In the genomic region with DNA sequence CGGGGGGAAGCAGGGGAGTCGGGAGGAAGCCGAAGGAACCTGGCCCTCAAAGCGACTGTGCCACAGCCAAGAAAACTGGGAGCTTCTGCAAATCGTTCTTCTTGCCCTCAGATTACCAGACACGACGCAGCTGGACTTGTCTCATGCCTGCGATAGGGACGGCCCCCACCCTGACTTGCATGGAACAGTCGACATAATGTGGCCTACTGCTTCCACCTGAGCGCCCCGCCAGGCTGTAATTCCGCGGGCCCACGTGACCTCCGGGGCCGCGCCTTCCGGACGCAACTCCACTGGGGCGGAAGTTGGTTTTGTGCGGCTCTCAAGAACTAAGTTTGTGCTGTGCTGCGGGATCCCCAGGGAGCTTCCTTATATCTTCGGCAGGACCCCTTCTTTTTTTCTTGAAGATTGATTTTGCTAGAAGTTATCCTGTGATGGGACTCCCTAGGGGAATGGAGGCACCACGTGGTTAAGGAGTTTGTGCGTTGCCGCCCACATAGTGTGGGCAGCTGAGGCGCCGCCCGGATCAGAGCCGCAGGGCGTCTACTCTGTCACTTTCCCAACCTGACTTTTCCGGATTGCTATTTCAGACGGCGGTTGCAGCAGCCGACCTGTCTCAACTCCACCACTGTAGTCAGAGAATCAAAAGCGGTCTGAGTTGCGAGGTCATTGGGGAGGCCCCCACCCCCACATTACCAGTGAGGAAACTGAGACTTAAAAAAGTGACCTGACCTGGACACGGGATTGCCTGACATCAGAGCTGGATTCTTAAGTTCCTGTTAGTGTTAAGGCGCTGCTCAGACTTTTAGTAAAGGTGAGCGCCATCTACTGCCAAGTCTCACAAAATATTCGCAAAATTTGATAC, we compare ENCODE assay signal across 8 cellular contexts. TPM values are rescaled to one million over a fixed set of nuclear protein-coding genes. Genes with fewer than 3 reads are reported as not detected.
DNase-seq lines count a peak whose midpoint lies in the region; ATAC-seq, FAIRE-seq and TF ChIP-seq lines count a peak whose summit lies in the region.

No MANE protein-coding gene starts in this region.

- peaks cover 2% of the 10 kb centered on the region for H3K36me3 ChIP-seq in brain microvascular endothelial cell (replicated peaks)

- H3K27ac ChIP-seq in A549: peak overlapping the region; percentile 97 to 100
- peak overlapping the region; percentile 100 for H3K27ac ChIP-seq in brain microvascular endothelial cell

- CTCF ChIA-PET in A549 (lab: Yijun Ruan, JAX): interaction anchor here (0.6 to 5.0 kb wide), 19 partner anchors 11 to 287 kb away, joined by 3 to 50 read pairs (median 4); partner anchors contain the start of genes CEP57L1, PPIL6 and SMPD2

- H3K27me3 ChIP-seq in brain microvascular endothelial cell (replicated peaks): no peaks in the 10 kb centered on the region

- TF ChIP-seq POLR2A in A549 (IDR thresholded peaks at IDR 0.05; ENCODE audit: low read length) (no peak), GM18526 (IDR thresholded peaks at IDR 0.05; ENCODE audit: extremely low read depth, insufficient read length) (peak; percentile 63)

- H3K4me2 ChIP-seq in A549: peak overlapping the region; percentile 78

- DNase-seq in A549 (ENCODE audit: low read depth in 1 of 2, low spot score in 1 of 2) (peak; percentile 84 to 94), NCI-H2107 treated with DMSO at 0.1 percent for 48 hours (lab: John Stamatoyannopoulos, UW; ENCODE audit: unreplicated experiment) (peak; percentile 95), UCSD-AML1 (lab: John Stamatoyannopoulos, UW; ENCODE audit: unreplicated experiment) (peak; percentile 98), brain microvascular endothelial cell (peak; percentile 88), skeletal muscle cell (ENCODE audit: low read depth) (peak; percentile 84)

- H3K9me3 ChIP-seq in A549: no peaks in the 10 kb centered on the region

- H3K4me3 ChIP-seq in A549 (peak overlapping the region; percentile 97), brain microvascular endothelial cell (ENCODE audit: low read depth, low read length) (peak overlapping the region; percentile 96), iPS-11a (ENCODE audit: low read depth, low read length) (peak overlapping the region; percentile 97), skeletal muscle cell (ENCODE audit: low read depth, low read length) (peak overlapping the region; percentile 93)

- no peak for TF ChIP-seq EP300 in A549 (IDR thresholded peaks at IDR 0.05)

- peaks cover 34% of the 10 kb centered on the region; the same call in 2 of the 3 replicates for H3K4me1 ChIP-seq in A549

- POLR2A ChIA-PET in A549 (lab: Yijun Ruan, JAX): interaction anchor here (0.6 to 2.5 kb wide), 7 partner anchors 11 to 825 kb away, joined by 3 to 17 read pairs (median 4); partner anchors contain the start of genes CEP57L1, PPIL6, SESN1 and SMPD2

- no peak for FAIRE-seq in A549 (lab: Jason Lieb, UNC)

- in situ Hi-C loops in brain microvascular endothelial cell (cut with HindIII; ENCODE audit: low pct_ligation_motif_present, low sequenced_read_pairs): no loop called here

- TF ChIP-seq CTCF in A549 (IDR thresholded peaks at IDR 0.05) (peak; percentile 68), brain microvascular endothelial cell (IDR thresholded peaks at IDR 0.05; ENCODE audit: low read depth, low read length, missing control alignments) (peak; percentile 56)

- peak; percentile 63 to 70 for TF ChIP-seq RAD21 in A549 (conservative IDR thresholded peaks at IDR 0.05 in 1 of 2, IDR thresholded peaks at IDR 0.05 in 1 of 2)

- peak; percentile 90 to 92 for ATAC-seq in A549
- ATAC-seq in HG03095 (IDR thresholded peaks at IDR 0.05; ENCODE audit: unreplicated experiment): peak; percentile 62

- WGBS in A549 (ENCODE audit: missing lambda C conversion rate): 1% methylated on average over 23 of the region's 42 CpGs

TF ChIP-seq in A549, 52 proteins besides CTCF, POLR2A, EP300 and RAD21:
- no peak for TF ChIP-seq JUNB (IDR thresholded peaks at IDR 0.05)
- TF ChIP-seq USF2 (IDR thresholded peaks at IDR 0.05): peak; percentile 95
- peak; percentile 6 for TF ChIP-seq CHD2 (IDR thresholded peaks at IDR 0.05; ENCODE audit: low read length, partially characterized antibody)
- TF ChIP-seq E2F6 (IDR thresholded peaks at IDR 0.05; ENCODE audit: borderline replicate concordance, low read depth): peak; percentile 44; the same call in 1 of the 2 replicates
- peak; percentile 75 for TF ChIP-seq GATA3 (IDR thresholded peaks at IDR 0.05; ENCODE audit: borderline replicate concordance)
- peak; percentile 63 for TF ChIP-seq SMC3 (IDR thresholded peaks at IDR 0.05)
- peak; percentile 85 for TF ChIP-seq MYC (IDR thresholded peaks at IDR 0.05; ENCODE audit: borderline replicate concordance, low read length)
- TF ChIP-seq, protein P1, sequence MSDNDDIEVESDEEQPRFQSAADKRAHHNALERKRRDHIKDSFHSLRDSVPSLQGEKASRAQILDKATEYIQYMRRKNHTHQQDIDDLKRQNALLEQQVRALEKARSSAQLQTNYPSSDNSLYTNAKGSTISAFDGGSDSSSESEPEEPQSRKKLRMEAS (IDR thresholded peaks at IDR 0.05): peak; percentile 89; the same call in 1 of the 2 replicates
- TF ChIP-seq ELK1 (IDR thresholded peaks at IDR 0.05; ENCODE audit: low read depth, low read length): no peak
- TF ChIP-seq FOSB (CRISPR knock-in tag; IDR thresholded peaks at IDR 0.05): no peak
- TF ChIP-seq, protein P2, sequence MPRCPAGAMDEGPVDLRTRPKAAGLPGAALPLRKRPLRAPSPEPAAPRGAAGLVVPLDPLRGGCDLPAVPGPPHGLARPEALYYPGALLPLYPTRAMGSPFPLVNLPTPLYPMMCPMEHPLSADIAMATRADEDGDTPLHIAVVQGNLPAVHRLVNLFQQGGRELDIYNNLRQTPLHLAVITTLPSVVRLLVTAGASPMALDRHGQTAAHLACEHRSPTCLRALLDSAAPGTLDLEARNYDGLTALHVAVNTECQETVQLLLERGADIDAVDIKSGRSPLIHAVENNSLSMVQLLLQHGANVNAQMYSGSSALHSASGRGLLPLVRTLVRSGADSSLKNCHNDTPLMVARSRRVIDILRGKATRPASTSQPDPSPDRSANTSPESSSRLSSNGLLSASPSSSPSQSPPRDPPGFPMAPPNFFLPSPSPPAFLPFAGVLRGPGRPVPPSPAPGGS (IDR thresholded peaks at IDR 0.05): 0 out of 3 replicates have a peak, but pooled peaks have one; percentile 41

RNA-seq across cellular contexts. Expression of gene CD164, which starts 0.5 kb away (rescaled TPM):
- polyA plus RNA-seq in A549 (2011; rRNA removed) (171 and 174 TPM in 2 replicates), A549 (2017; fragmentation: RNase III; extraction: RNeasy Plus Mini Kit Qiagen cat#74134 plus additional on column Dnase treatment) (90.4 to 94.0 TPM (median 91.1 TPM) in 3 replicates)
- polyA plus RNA-seq in A549 (2012; cell fraction: cytosol; rRNA removed): 39.0 and 44.5 TPM in 2 replicates
- 27.1 and 31.0 TPM in 2 replicates for polyA plus RNA-seq in A549 (2012; cell fraction: nucleus; rRNA removed)
- 108 and 131 TPM in 2 replicates for polyA minus RNA-seq in A549 (2011; rRNA and poly(A)+ RNA removed)

RNA-seq across cellular contexts. Expression of gene PPIL6, which starts 57.6 kb away (rescaled TPM):
- 4.4 and 5.0 TPM in 2 replicates for polyA plus RNA-seq in A549 (2011; rRNA removed)
- 0.63 and 0.94 TPM in 2 replicates for polyA plus RNA-seq in A549 (2012; cell fraction: cytosol; rRNA removed)
- 0.22 and 0.24 TPM in 2 replicates for polyA plus RNA-seq in A549 (2012; cell fraction: nucleus; rRNA removed)
- 1.6 to 2.7 TPM (median 2.0 TPM) in 3 replicates for polyA plus RNA-seq in A549 (2017; fragmentation: RNase III; extraction: RNeasy Plus Mini Kit Qiagen cat#74134 plus additional on column Dnase treatment)
- polyA minus RNA-seq in A549 (2011; rRNA and poly(A)+ RNA removed): 0.37 and 1.6 TPM in 2 replicates

RNA-seq across cellular contexts. Expression of gene SMPD2, which starts 57.7 kb away (rescaled TPM):
- 9.6 and 13.1 TPM in 2 replicates for polyA plus RNA-seq in A549 (2011; rRNA removed)
- 12.4 and 14.5 TPM in 2 replicates for polyA plus RNA-seq in A549 (2012; cell fraction: cytosol; rRNA removed)
- polyA plus RNA-seq in A549 (2012; cell fraction: nucleus; rRNA removed): 20.1 and 21.3 TPM in 2 replicates
- 10.0 to 10.7 TPM (median 10.6 TPM) in 3 replicates for polyA plus RNA-seq in A549 (2017; fragmentation: RNase III; extraction: RNeasy Plus Mini Kit Qiagen cat#74134 plus additional on column Dnase treatment)
- 28.5 and 42.4 TPM in 2 replicates for polyA minus RNA-seq in A549 (2011; rRNA and poly(A)+ RNA removed)

Comparison
In these comparisons a context has a peak if more than half of its experiments do, and no peak if none do; other contexts are left out.
1. Peak in every context shown above with its lines: DNase-seq, ATAC-seq, H3K4me3 ChIP-seq and H3K27ac ChIP-seq.